13 cellular contexts compared by ENCODE assay signal in the genomic region with DNA sequence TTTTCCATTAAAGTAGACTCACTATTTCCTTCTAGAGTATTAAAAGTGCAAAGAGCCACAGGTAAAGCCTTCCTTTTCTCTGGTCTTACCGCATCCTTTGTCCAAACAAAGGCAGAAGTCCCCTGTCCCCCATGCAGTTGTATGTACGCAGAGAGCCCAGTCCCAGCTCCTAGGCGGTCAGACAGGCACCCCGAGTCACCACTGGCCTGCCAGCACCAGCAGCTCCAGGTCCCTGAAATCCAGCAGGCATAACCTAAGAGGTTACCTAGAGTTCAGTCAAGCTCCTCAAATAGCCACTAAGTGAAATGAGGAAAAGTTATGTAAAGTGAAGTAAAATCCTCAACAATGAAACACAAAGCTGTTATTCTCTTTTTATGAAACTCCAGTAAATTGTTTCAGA.
DNase-seq lines count a peak whose midpoint lies in the region; ATAC-seq and TF ChIP-seq lines count a peak whose summit lies in the region.
"Had no signal": no experiment of that assay in that cellular context is flagged by ENCODE, and none has a peak within 500 bp of the region (broad histone marks: within the 10 kb centered on the region; RNA-seq: fewer than 3 reads in every experiment).

No MANE protein-coding gene starts in this region.

- H4K91ac ChIP-seq in trophoblast cell (ENCODE audit: low read depth, low read length) = no peak overlapping the region

- no peaks in the 10 kb centered on the region for H3K79me1 ChIP-seq in trophoblast cell (ENCODE audit: low read length)

- H3K79me2 ChIP-seq in fibroblast of lung (ENCODE audit: control insufficient read depth, insufficient read depth, low read length) (no peaks in the 10 kb centered on the region), trophoblast cell (ENCODE audit: control insufficient read depth, insufficient read depth, low read length, poor library complexity) (no peaks in the 10 kb centered on the region)

- no peak overlapping the region for H2AFZ ChIP-seq in fibroblast of lung (ENCODE audit: low read length)
- no peak overlapping the region for H2AFZ ChIP-seq in trophoblast cell (ENCODE audit: insufficient read depth, low read length, poor library complexity)

- no peaks in the 10 kb centered on the region for H4K20me1 ChIP-seq in fibroblast of lung (ENCODE audit: control insufficient read depth, extremely low read depth, insufficient read depth, low read length)
- H4K20me1 ChIP-seq: BLaER1 treated with 17β-estradiol and CSF1 and Interleukin-3, amounts not matched to agents 10 nM and 100 nM had no signal

- H3K18ac ChIP-seq in trophoblast cell (ENCODE audit: low read length) = no peak overlapping the region

- H3K36me3 ChIP-seq in fibroblast of lung (ENCODE audit: control insufficient read depth, insufficient read depth, low read length) (no peaks in the 10 kb centered on the region), trophoblast cell (ENCODE audit: control insufficient read depth in 1 of 2, insufficient read depth in 2 of 2, low read length in 2 of 2) (no peaks in the 10 kb centered on the region)
- H3K36me3 ChIP-seq: BLaER1 treated with 17β-estradiol and CSF1 and Interleukin-3, amounts not matched to agents 10 nM and 100 nM had no signal

- H2BK5ac ChIP-seq in trophoblast cell (ENCODE audit: low read depth, low read length, poor library complexity) = no peak overlapping the region

- WGBS in trophoblast cell (ENCODE audit: extremely low coverage, insufficient coverage, insufficient read length) = no CpG with 5 or more reads among the region's 4 CpGs

- H3K27me3 ChIP-seq in fibroblast of lung (ENCODE audit: control insufficient read depth, insufficient read depth, low read length) (no peaks in the 10 kb centered on the region), trophoblast cell (ENCODE audit: insufficient read depth, low read length) (no peaks in the 10 kb centered on the region)
- H3K27me3 ChIP-seq: BLaER1 treated with 17β-estradiol and CSF1 and Interleukin-3, amounts not matched to agents 10 nM and 100 nM had no signal

- no peak overlapping the region for H4K8ac ChIP-seq in trophoblast cell (ENCODE audit: low read depth, low read length)

- H3K27ac ChIP-seq in fibroblast of lung (ENCODE audit: insufficient read depth, low read length) (peak overlapping the region; percentile 66), skin epidermis (peak overlapping the region in 20 of 21 experiments; percentile 4 to 92 (median 76)), trophoblast cell (ENCODE audit: low read depth, low read length) (no peak overlapping the region)
- H3K27ac ChIP-seq: BLaER1 treated with 17β-estradiol and CSF1 and Interleukin-3, amounts not matched to agents 10 nM and 100 nM had no signal

- intact Hi-C loops in posterior vena cava (cut with DNase I) = loop anchor here (10.0 kb wide), 3 partner anchors 53 to 423 kb away; no protein-coding TSS in a partner anchor

- H3K23ac ChIP-seq in trophoblast cell (ENCODE audit: low read length) = no peak overlapping the region

- H3K4me1 ChIP-seq in fibroblast of lung (ENCODE audit: control insufficient read depth, extremely low read depth, insufficient read depth, low read length) (peaks cover 6% of the 10 kb centered on the region), trophoblast cell (ENCODE audit: control insufficient read depth in 1 of 2, insufficient read depth in 2 of 2, low read length in 2 of 2) (no peaks in the 10 kb centered on the region)
- H3K4me1 ChIP-seq: BLaER1 treated with 17β-estradiol and CSF1 and Interleukin-3, amounts not matched to agents 10 nM and 100 nM had no signal

- H2AK5ac ChIP-seq in trophoblast cell (ENCODE audit: low read length) = no peak overlapping the region

- TF ChIP-seq CTCF in AG10803 (conservative IDR thresholded peaks at IDR 0.05; ENCODE audit: low read length) (no peak), fibroblast of lung (conservative IDR thresholded peaks at IDR 0.05 in 1 of 2, IDR thresholded peaks at IDR 0.05 in 1 of 2; ENCODE audit: low read depth in 1 of 2, low read length in 2 of 2) (no peak)

- H2BK120ac ChIP-seq in trophoblast cell (ENCODE audit: insufficient read depth, low read length, poor library complexity) = no peak overlapping the region

- no peak overlapping the region for H3K14ac ChIP-seq in trophoblast cell (ENCODE audit: low read length)

- H3K9me3 ChIP-seq in fibroblast of lung (ENCODE audit: control insufficient read depth, insufficient read depth, low read depth, low read length) (no peaks in the 10 kb centered on the region), trophoblast cell (ENCODE audit: insufficient read depth, low read depth, low read length) (no peaks in the 10 kb centered on the region)

- DNase-seq in AG10803 (ENCODE audit: low read depth) (peak; percentile 63), GM04503 (ENCODE audit: low read depth) (peak; percentile 49), fibroblast of lung (ENCODE audit: low read depth in 2 of 2) (no peak), trophoblast cell (no peak), posterior vena cava (ENCODE audit: low spot score) (no peak)
- DNase-seq: DMS 273 treated with DMSO at 0.1 percent for 48 hours, NCI-H226, NCI-H774, SHP77 had no signal

- peak overlapping the region; percentile 49 for H3K4me2 ChIP-seq in fibroblast of lung (ENCODE audit: extremely low read depth, insufficient read depth, low read length)
- H3K4me2 ChIP-seq in trophoblast cell (ENCODE audit: low read length) = no peak overlapping the region
- H3K4me2 ChIP-seq: BLaER1 treated with 17β-estradiol and CSF1 and Interleukin-3, amounts not matched to agents 10 nM and 100 nM had no signal

- H3K9ac ChIP-seq in fibroblast of lung (ENCODE audit: insufficient read depth, low read length) (no peak overlapping the region), trophoblast cell (ENCODE audit: low read length) (no peak overlapping the region)
- H3K9ac ChIP-seq: BLaER1 treated with 17β-estradiol and CSF1 and Interleukin-3, amounts not matched to agents 10 nM and 100 nM had no signal

- ATAC-seq in HG03139 (IDR thresholded peaks at IDR 0.05; ENCODE audit: unreplicated experiment) = no peak
- ATAC-seq: SK-N-SH treated with all-trans-retinoic acid at 6 μM for 48 hours had no signal

- no peak overlapping the region for H4K12ac ChIP-seq in trophoblast cell (ENCODE audit: low read depth, low read length)

- H3K4me3 ChIP-seq in AG10803 (ENCODE audit: low read length) (peak overlapping the region; percentile 60), fibroblast of lung (replicated peaks in 1 of 4; ENCODE audit: control extremely low read depth in 1 of 4, insufficient read depth in 1 of 4, low read depth in 3 of 4, low read length in 4 of 4) (peak overlapping the region in 2 of 4 experiments; percentile 23 to 33), skin epidermis (peak overlapping the region in 1 of 7 experiments; percentile 12), trophoblast cell (ENCODE audit: low read depth, low read length) (no peak overlapping the region)
- H3K4me3 ChIP-seq: BLaER1 treated with 17β-estradiol and CSF1 and Interleukin-3, amounts not matched to agents 10 nM and 100 nM had no signal

- H2BK12ac ChIP-seq in trophoblast cell (ENCODE audit: low read length) = no peak overlapping the region

- no peak overlapping the region for H3K4ac ChIP-seq in trophoblast cell (ENCODE audit: low read depth, low read length)

Comparison
In these comparisons a context has a peak if more than half of its experiments do, and no peak if none do; other contexts are left out.
1. DNase-seq: peak in AG10803 (single experiment) and GM04503 (single experiment); none in fibroblast of lung (0 of 2), trophoblast cell (0 of 2) and posterior vena cava (single experiment).